In the genomic region with DNA sequence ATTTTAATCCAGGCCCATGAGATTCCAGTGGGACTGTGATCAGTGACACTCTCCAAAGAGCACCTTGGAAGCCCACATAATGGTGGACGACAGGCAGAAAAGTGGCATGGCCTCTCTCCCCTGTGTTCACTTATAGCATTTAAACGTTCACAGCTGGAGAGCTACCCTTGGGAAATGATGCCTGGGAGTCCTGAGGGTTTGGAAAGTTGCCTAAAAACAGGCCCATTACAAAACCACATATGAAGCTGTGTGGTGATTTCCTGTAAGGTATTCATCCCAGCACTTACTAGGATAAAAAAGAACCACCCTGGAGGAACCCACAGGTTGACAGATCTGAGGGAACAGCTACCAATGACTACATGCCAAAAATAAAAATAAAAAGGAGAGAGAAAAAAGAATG, we compare ENCODE assay signal across 12 cellular contexts.
A peak's percentile ranks its signal among the peaks of the same experiment; 100 is the strongest.
DNase-seq lines count a peak whose midpoint lies in the region; ATAC-seq and TF ChIP-seq lines count a peak whose summit lies in the region.
"Had no signal": no experiment of that assay in that cellular context is flagged by ENCODE, and none has a peak within 500 bp of the region (broad histone marks: within the 10 kb centered on the region; RNA-seq: fewer than 3 reads in every experiment).

No MANE protein-coding gene starts in this region.

- no peak for ATAC-seq in GM18519 (IDR thresholded peaks at IDR 0.05; ENCODE audit: low FRiP score, unreplicated experiment)
- ATAC-seq in HG02970 (IDR thresholded peaks at IDR 0.05; ENCODE audit: low FRiP score, unreplicated experiment) = no peak
- ATAC-seq: activated CD4-positive, alpha-beta T cell treated with anti-CD3 and anti-CD28 coated beads for 36 hours had no signal

- DNase-seq in NCI-H1105 treated with DMSO at 0.1 percent for 48 hours (lab: John Stamatoyannopoulos, UW) = peak; percentile 34
- DNase-seq in NCI-H1105 (lab: John Stamatoyannopoulos, UW) = no peak
- DNase-seq in NCI-H2029 (lab: John Stamatoyannopoulos, UW) = peak; percentile 26
- no peak for DNase-seq in coronary artery (ENCODE audit: low spot score)
- DNase-seq in smooth muscle cell of the brain vasculature (ENCODE audit: low read depth, low spot score) = peak; percentile 2
- DNase-seq in activated gamma-delta T cell (lab: John Stamatoyannopoulos, UW) = no peak
- DNase-seq: 8988T; activated CD4-positive, alpha-beta T cell treated with anti-CD3 and anti-CD28 coated beads for 36 hours; left cardiac atrium had no signal

- H3K27ac ChIP-seq in coronary artery = peak overlapping the region; percentile 51 to 71
- H3K27ac ChIP-seq: RWPE1 had no signal

- H3K4me3 ChIP-seq in coronary artery = no peak overlapping the region

- no peak for TF ChIP-seq CTCF in coronary artery (IDR thresholded peaks at IDR 0.05)

Comparison
In these comparisons a context has a peak if more than half of its experiments do, and no peak if none do; other contexts are left out.
1. DNase-seq: peak in NCI-H1105 treated with DMSO at 0.1 percent for 48 hours (single experiment), NCI-H2029 (single experiment) and smooth muscle cell of the brain vasculature (single experiment); none in NCI-H1105 (single experiment), coronary artery (single experiment) and activated gamma-delta T cell (single experiment).